8 cellular contexts compared by ENCODE assay signal in the genomic region with DNA sequence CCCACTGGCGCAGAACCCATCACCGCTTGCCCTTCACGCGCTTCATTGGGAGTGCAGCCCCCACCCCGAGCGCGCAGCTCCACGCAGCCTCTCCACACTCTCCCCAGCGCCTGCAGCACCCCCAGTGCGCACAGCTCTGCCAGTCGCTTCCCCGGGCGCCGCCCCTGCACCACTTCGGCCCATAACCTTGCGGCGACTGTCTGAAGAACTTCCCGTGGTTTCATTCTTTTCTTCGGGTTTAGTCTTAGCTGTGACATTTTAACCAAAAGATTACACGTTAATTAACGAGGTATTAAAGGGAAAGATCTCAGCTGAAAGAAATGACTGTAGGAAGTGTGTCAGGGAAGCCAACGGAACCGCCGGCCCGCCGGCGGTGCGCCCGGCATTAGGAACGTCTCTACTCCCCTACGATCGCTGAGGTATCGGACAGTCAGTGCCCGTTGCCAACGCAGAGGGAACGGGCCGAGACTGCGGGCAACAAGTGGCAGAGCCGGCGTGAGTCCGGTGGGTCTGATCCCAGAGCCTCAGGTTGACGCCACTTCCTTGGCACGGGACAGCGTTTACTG. TPM values are rescaled to one million over a fixed set of nuclear protein-coding genes. Genes with fewer than 3 reads are reported as not detected.
DNase-seq lines count a peak whose midpoint lies in the region; FAIRE-seq and TF ChIP-seq lines count a peak whose summit lies in the region.
"Not testable (repeated sequence)": the region's sequence is repeated elsewhere in the genome, so short reads cannot be mapped to it uniquely, and the experiment has no call there.

No MANE protein-coding gene starts in this region.

- not testable (repeated sequence) for TF ChIP-seq CTCF in WI38 (IDR thresholded peaks at IDR 0.05; ENCODE audit: low read depth, low read length); hepatocyte (IDR thresholded peaks at IDR 0.05; ENCODE audit: poor library complexity); tibial nerve (IDR thresholded peaks at IDR 0.05)

- H3K9me2 ChIP-seq in hepatocyte (replicated peaks; ENCODE audit: insufficient read depth), result not testable (repeated sequence)

- DNase-seq in ELR (ENCODE audit: low read depth), result peak; percentile 51
- not testable (repeated sequence) for DNase-seq in H54 (ENCODE audit: insufficient read length, low spot score); tibial nerve (ENCODE audit: low spot score in 2 of 2)
- peak; percentile 41 for DNase-seq in M059J (ENCODE audit: low read depth)
- DNase-seq in cerebellar cortex (ENCODE audit: low spot score), result peak; percentile 46
- DNase-seq in hepatocyte (ENCODE audit: low spot score), result peak; percentile 16

- not testable (repeated sequence) for TF ChIP-seq EP300 in tibial nerve (IDR thresholded peaks at IDR 0.05)

- 0 out of 2 replicates have a peak, but pooled peaks have one; percentile 5 for TF ChIP-seq POLR2A in H54 (IDR thresholded peaks at IDR 0.05; ENCODE audit: low read depth, low read length)
- not testable (repeated sequence) for TF ChIP-seq POLR2A in tibial nerve (IDR thresholded peaks at IDR 0.05)

- H4K20me1 ChIP-seq in hepatocyte (ENCODE audit: insufficient read depth, poor library complexity, severe bottlenecking), result not testable (repeated sequence)

- FAIRE-seq in H54 (lab: Jason Lieb, UNC), result not testable (repeated sequence)

- H3K9me3 ChIP-seq in hepatocyte (ENCODE audit: low read depth); neuron (ENCODE audit: low read length); tibial nerve: not testable (repeated sequence)

- H3K4me3 ChIP-seq in WI38 (ENCODE audit: low read depth, low read length) (peak overlapping the region; percentile 68), hepatocyte (peak overlapping the region; percentile 51), neuron (ENCODE audit: low read length) (peak overlapping the region; percentile 89), tibial nerve (peak overlapping the region; percentile 50 to 70 (median 58))

- H3K36me3 ChIP-seq in hepatocyte (replicated peaks; ENCODE audit: insufficient read depth, low read depth); neuron (ENCODE audit: insufficient read depth, low read length); tibial nerve: not testable (repeated sequence)

- not testable (repeated sequence) for H3K27me3 ChIP-seq in hepatocyte; neuron (ENCODE audit: insufficient read depth, low read length); tibial nerve

- H3K79me2 ChIP-seq in hepatocyte, result not testable (repeated sequence)

- H3K27ac ChIP-seq in hepatocyte (peak overlapping the region; percentile 79), tibial nerve (peak overlapping the region; percentile 67 to 89 (median 84))

- H3K4me1 ChIP-seq in hepatocyte (ENCODE audit: insufficient read depth); neuron (ENCODE audit: insufficient read depth, low read length); tibial nerve: not testable (repeated sequence)

- WGBS in hepatocyte (ENCODE audit: low lambda C conversion rate, missing lambda C conversion rate), result under 1% methylated on average over 44 of the region's 44 CpGs
- WGBS in tibial nerve, 2 donors, result 1% methylated on average over 43 to 44 of the region's 44 CpGs

- H3K4me2 ChIP-seq in hepatocyte, result peak overlapping the region; percentile 82

- H2AFZ ChIP-seq in hepatocyte (peak overlapping the region; percentile 61), neuron (ENCODE audit: low read depth, low read length) (peak overlapping the region; percentile 98)

RNA-seq across cellular contexts. Expression of a gene that starts 0.6 kb away (rescaled TPM):
- 3.7 and 11.3 TPM in 2 replicates for total RNA-seq in M059J (2014; rRNA removed; shearing (Covaris generic))
- total RNA-seq in hepatocyte (11.0 and 11.6 TPM in 2 replicates), tibial nerve (10 to 100 TPM; 14.1 to 22.0 (median 20.7) TPM)
- polyA plus RNA-seq in hepatocyte, result 4.9 and 5.0 TPM in 2 replicates
